In genomic region chr15:88624156-88624970, GRCh38 we compare ENCODE assay signal across 8 cellular contexts. TPM values are rescaled to one million over a fixed set of nuclear protein-coding genes. Genes with fewer than 3 reads are reported as not detected.
DNase-seq lines count a peak whose midpoint lies in the region; ATAC-seq and TF ChIP-seq lines count a peak whose summit lies in the region.

No MANE protein-coding gene starts in this region.

- intact Hi-C loops in activated CD8-positive, alpha-beta T cell treated with anti-CD3 and anti-CD28 coated beads for 36 hours (cut with micrococcal nuclease), result loop anchor here (5.0 kb wide), 3 partner anchors 38 to 157 kb away; partner anchors contain the start of genes DET1, MRPL46 and MRPS11

- POLR2A ChIA-PET in activated CD8-positive, alpha-beta T cell treated with anti-CD3 and anti-CD28 coated beads for 36 hours (lab: Charles Lee), result interaction anchor here (1.0 to 1.9 kb wide), 7 partner anchors 8 to 157 kb away, joined by 3 to 11 read pairs (median 4); partner anchors contain the start of genes MRPL46 and MRPS11

- peak; percentile 37 for DNase-seq in stimulated activated CD4-positive, alpha-beta T cell treated with anti-CD3 and anti-CD28 coated beads, Interleukin-15, amount 100 ng/mL, for 24 hours
- no peak for DNase-seq in stimulated activated CD4-positive, alpha-beta T cell treated with anti-CD3 and anti-CD28 coated beads, Interleukin-4, amount 100 ng/mL, for 1 hour
- peak; percentile 55 for DNase-seq in activated CD8-positive, alpha-beta T cell treated with anti-CD3 and anti-CD28 coated beads for 36 hours
- DNase-seq in foreskin fibroblast (peak in 1 of 2 donors; percentile 63), progenitor cell of endocrine pancreas (ENCODE audit: low spot score, unreplicated experiment) (no peak), HPDE6-E6E7 (ENCODE audit: extremely low spot score) (no peak)

- ATAC-seq in HG03439 (IDR thresholded peaks at IDR 0.05; ENCODE audit: unreplicated experiment), result peak; percentile 35
- ATAC-seq in activated CD8-positive, alpha-beta T cell treated with anti-CD3 and anti-CD28 coated beads for 36 hours, result peak; percentile 48
- ATAC-seq in HG03045 (IDR thresholded peaks at IDR 0.05; ENCODE audit: unreplicated experiment), result no peak

- H3K36me3 Mint-ChIP-seq in activated CD8-positive, alpha-beta T cell treated with anti-CD3 and anti-CD28 coated beads for 36 hours (ENCODE audit: low read depth), result peaks cover 68% of the 10 kb centered on the region
- H3K36me3 Mint-ChIP-seq in progenitor cell of endocrine pancreas (ENCODE audit: insufficient read depth), result peaks cover 5% of the 10 kb centered on the region

- CTCF ChIA-PET in activated CD8-positive, alpha-beta T cell treated with anti-CD3 and anti-CD28 coated beads for 36 hours (lab: Charles Lee), result interaction anchor here (0.6 to 3.7 kb wide), 26 partner anchors 9 to 397 kb away, joined by 3 to 42 read pairs (median 3); partner anchors contain the start of gene ISG20

- H3K27me3 Mint-ChIP-seq in activated CD8-positive, alpha-beta T cell treated with anti-CD3 and anti-CD28 coated beads for 36 hours, result peaks cover 3% of the 10 kb centered on the region
- H3K27me3 Mint-ChIP-seq in progenitor cell of endocrine pancreas, result no peaks in the 10 kb centered on the region

- peak overlapping the region; percentile 85 for H3K4me3 Mint-ChIP-seq in activated CD8-positive, alpha-beta T cell treated with anti-CD3 and anti-CD28 coated beads for 36 hours
- H3K4me3 Mint-ChIP-seq in progenitor cell of endocrine pancreas (ENCODE audit: low read depth), result peak overlapping the region; percentile 37

- TF ChIP-seq CTCF in activated CD8-positive, alpha-beta T cell treated with anti-CD3 and anti-CD28 coated beads for 36 hours (IDR thresholded peaks at IDR 0.05), result peak; percentile 75
- peak; percentile 10 for TF ChIP-seq CTCF in foreskin fibroblast (IDR thresholded peaks at IDR 0.05; ENCODE audit: low read depth, low read length)
- peak; percentile 50 for TF ChIP-seq CTCF in progenitor cell of endocrine pancreas (IDR thresholded peaks at IDR 0.05; ENCODE audit: unreplicated experiment)

- no peaks in the 10 kb centered on the region for H3K9me3 Mint-ChIP-seq in activated CD8-positive, alpha-beta T cell treated with anti-CD3 and anti-CD28 coated beads for 36 hours
- no peaks in the 10 kb centered on the region for H3K9me3 Mint-ChIP-seq in progenitor cell of endocrine pancreas (ENCODE audit: low read depth)

- H3K27ac Mint-ChIP-seq in activated CD8-positive, alpha-beta T cell treated with anti-CD3 and anti-CD28 coated beads for 36 hours, result peak overlapping the region; percentile 89
- H3K27ac Mint-ChIP-seq in progenitor cell of endocrine pancreas, result peak overlapping the region; percentile 85

- H3K4me3 ChIP-seq in foreskin fibroblast (ENCODE audit: low read depth in 1 of 2, low read length in 2 of 2), result peak overlapping the region; percentile 82 to 91

- H3K4me1 Mint-ChIP-seq in activated CD8-positive, alpha-beta T cell treated with anti-CD3 and anti-CD28 coated beads for 36 hours (ENCODE audit: low read depth), result peaks cover 66% of the 10 kb centered on the region
- H3K4me1 Mint-ChIP-seq in progenitor cell of endocrine pancreas (ENCODE audit: low read depth), result peaks cover 41% of the 10 kb centered on the region

RNA-seq across cellular contexts. Expression of gene AEN, which starts 3.2 kb away (rescaled TPM):
- total RNA-seq in activated CD8-positive, alpha-beta T cell treated with anti-CD3 and anti-CD28 coated beads for 36 hours, result 10 to 100 TPM; 55.2 to 58.4 TPM
- total RNA-seq in progenitor cell of endocrine pancreas, result 28.2 and 31.1 TPM in 2 replicates

RNA-seq across cellular contexts. Expression of gene ISG20, which starts 14.5 kb away (rescaled TPM):
- total RNA-seq in activated CD8-positive, alpha-beta T cell treated with anti-CD3 and anti-CD28 coated beads for 36 hours, result 10 to 100 TPM; 75.1 to 82.8 TPM
- 3.1 and 4.3 TPM in 2 replicates for total RNA-seq in progenitor cell of endocrine pancreas

Comparison
In these comparisons a context has a peak if more than half of its experiments do, and no peak if none do; other contexts are left out.
1. DNase-seq: peak in stimulated activated CD4-positive, alpha-beta T cell treated with anti-CD3 and anti-CD28 coated beads, Interleukin-15, amount 100 ng/mL, for 24 hours (single experiment) and activated CD8-positive, alpha-beta T cell treated with anti-CD3 and anti-CD28 coated beads for 36 hours (single experiment); none in stimulated activated CD4-positive, alpha-beta T cell treated with anti-CD3 and anti-CD28 coated beads, Interleukin-4, amount 100 ng/mL, for 1 hour (single experiment), progenitor cell of endocrine pancreas (single experiment) and HPDE6-E6E7 (single experiment).
2. CTCF ChIP-seq: peak in every context shown above with its lines; median percentile 75 in activated CD8-positive, alpha-beta T cell treated with anti-CD3 and anti-CD28 coated beads for 36 hours; 50 in progenitor cell of endocrine pancreas; 10 in foreskin fibroblast.
3. RNA of gene ISG20, which starts 14.5 kb away (total RNA-seq): 75.1 to 82.8 TPM in activated CD8-positive, alpha-beta T cell treated with anti-CD3 and anti-CD28 coated beads for 36 hours; 3.1 to 4.3 TPM in progenitor cell of endocrine pancreas; every median in the first group is over 10 times any median in the second.